In the genomic region with DNA sequence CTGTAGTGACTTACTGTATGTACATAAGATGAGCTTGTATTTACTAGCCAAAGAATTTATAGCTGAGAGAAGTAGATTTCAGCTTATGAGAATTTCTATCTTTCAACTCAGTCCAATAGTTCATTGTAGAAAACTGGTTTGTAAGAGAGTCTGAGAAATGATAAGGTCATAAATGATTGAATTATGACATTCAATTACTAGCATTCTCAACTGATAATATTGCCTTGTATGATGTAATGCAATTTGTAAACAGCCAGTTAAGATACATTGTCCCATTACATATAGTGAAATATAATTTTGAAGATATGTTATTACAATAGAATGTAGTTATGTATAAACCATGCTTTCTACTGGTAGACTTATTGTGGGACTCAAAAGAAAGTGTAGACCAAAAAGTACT, we compare ENCODE assay signal across 10 cellular contexts.
"Had no signal": no experiment of that assay in that cellular context is flagged by ENCODE, and none has a peak within 500 bp of the region (broad histone marks: within the 10 kb centered on the region; RNA-seq: fewer than 3 reads in every experiment).

No MANE protein-coding gene starts in this region.

- H3K4me2 ChIP-seq: GM23338 had no signal

- DNase-seq: H9, HCEC 1CT, HFFc6, IMR-90, KG1 had no signal

- H3K9me3 Mint-ChIP-seq: GM23338, H9, HFFc6 had no signal

- H3K27ac Mint-ChIP-seq: GM23338, H9, HFFc6 had no signal

- H3K27ac ChIP-seq: HL-60 had no signal

- H2AFZ ChIP-seq: GM23338 had no signal

- H3K4me3 ChIP-seq: GM23338, K562 had no signal

- H3K4me3 Mint-ChIP-seq: GM23338, H9, HFFc6 had no signal

- FAIRE-seq: H1, H54, K562 had no signal

- H3K4me1 Mint-ChIP-seq: GM23338 had no signal

- ATAC-seq: GM23338, K562 had no signal
